In the genomic region with DNA sequence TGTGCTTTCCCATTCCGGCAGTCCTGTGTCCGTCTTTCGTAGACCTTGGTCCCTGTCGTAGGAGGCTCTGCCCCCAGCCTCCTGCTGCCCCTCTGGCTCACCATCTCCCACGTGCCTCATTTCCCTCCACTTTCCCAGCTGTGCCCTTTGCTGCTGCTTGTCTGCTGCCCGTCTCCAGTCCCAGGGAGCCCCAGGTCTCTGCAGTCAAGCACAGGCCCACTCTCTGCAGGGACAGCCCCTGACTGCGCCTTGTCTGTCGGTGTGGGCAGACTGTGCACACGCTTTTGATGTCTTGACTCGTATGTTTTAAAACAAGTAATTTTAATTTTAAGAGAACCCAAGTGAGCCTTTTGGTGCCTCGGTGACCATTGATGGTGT, we compare ENCODE assay signal across 12 cellular contexts. TPM values are rescaled to one million over a fixed set of nuclear protein-coding genes. Genes with fewer than 3 reads are reported as not detected.
"Had no signal": no experiment of that assay in that cellular context is flagged by ENCODE, and none has a peak within 500 bp of the region (broad histone marks: within the 10 kb centered on the region; RNA-seq: fewer than 3 reads in every experiment).

No MANE protein-coding gene starts in this region.

- H3K27me3 ChIP-seq: breast epithelium, esophagus muscularis mucosa, ovary, tibial nerve, vagina had no signal

- H3K4me3 ChIP-seq: breast epithelium, esophagus muscularis mucosa, ovary, skin epidermis, tibial nerve, vagina had no signal

- H3K27ac Mint-ChIP-seq: activated T-helper 2 cell treated with anti-CD3 and anti-CD28 coated beads, Interferon-gamma antibody, Interleukin-2, Interleukin-4, amounts not matched to agents 10 μg/mL and 5 μg/mL and 100 μg/mL, durations not matched to agents 14 hours and 24 hours and 36 hours had no signal

- DNase-seq: activated naive CD4-positive, alpha-beta T cell treated with anti-CD3 and anti-CD28 coated beads, Interleukin-2, amount 50 U/mL, for 16 hours; anterior cingulate cortex; glutamatergic neuron; ovary had no signal

- ATAC-seq: SK-N-SH treated with all-trans-retinoic acid at 6 μM for 48 hours had no signal

- H3K27ac ChIP-seq: breast epithelium, esophagus muscularis mucosa, ovary, tibial nerve, vagina had no signal

- H3K9me3 ChIP-seq: breast epithelium, esophagus muscularis mucosa, ovary, vagina had no signal

- H3K4me1 ChIP-seq: breast epithelium, tibial nerve, vagina had no signal

RNA-seq across cellular contexts. Expression of gene CCDC188, which starts 58.4 kb away (rescaled TPM):
- total RNA-seq: vagina had no signal
- polyA plus RNA-seq: neural cell had no signal
